In genomic region chr4:78293348-78293747, GRCh38 we compare ENCODE assay signal across 16 cellular contexts.
DNase-seq lines count a peak whose midpoint lies in the region; TF ChIP-seq lines count a peak whose summit lies in the region.
"Had no signal": no experiment of that assay in that cellular context is flagged by ENCODE, and none has a peak within 500 bp of the region (broad histone marks: within the 10 kb centered on the region; RNA-seq: fewer than 3 reads in every experiment).

No MANE protein-coding gene starts in this region.

- H3K9me3 Mint-ChIP-seq in MCF 10A (ENCODE audit: unreplicated experiment) = no peaks in the 10 kb centered on the region

- H3K9me3 ChIP-seq in breast epithelium (no peaks in the 10 kb centered on the region), smooth muscle cell (replicated peaks; ENCODE audit: low read depth) (no peaks in the 10 kb centered on the region), HAP-1 (no peaks in the 10 kb centered on the region), tibial nerve (no peaks in the 10 kb centered on the region)
- H3K9me3 ChIP-seq: ascending aorta, upper lobe of right lung had no signal

- H3K79me2 ChIP-seq in smooth muscle cell (ENCODE audit: low read depth) = no peaks in the 10 kb centered on the region

- peak overlapping the region; percentile 69 for H3K4me2 ChIP-seq in smooth muscle cell

- no peak overlapping the region for H3K4me3 Mint-ChIP-seq in MCF 10A (ENCODE audit: unreplicated experiment)

- no peaks in the 10 kb centered on the region for H3F3A ChIP-seq in smooth muscle cell (ENCODE audit: low read depth)

- CTCF ChIA-PET in MCF 10A (lab: Yijun Ruan, JAX) = no interaction called here

- no peaks in the 10 kb centered on the region for H3K27me3 Mint-ChIP-seq in MCF 10A (ENCODE audit: insufficient read depth, unreplicated experiment)

- H3K4me1 ChIP-seq in breast epithelium = no peaks in the 10 kb centered on the region
- H3K4me1 ChIP-seq in smooth muscle cell (ENCODE audit: low read depth) = peaks cover 14% of the 10 kb centered on the region
- no peaks in the 10 kb centered on the region for H3K4me1 ChIP-seq in HAP-1
- peaks cover 0 to 19% (median 0%) of the 10 kb centered on the region in 4 donors for H3K4me1 ChIP-seq in tibial nerve
- H3K4me1 ChIP-seq: ascending aorta had no signal

- H3K4me1 Mint-ChIP-seq in MCF 10A (ENCODE audit: insufficient read depth, unreplicated experiment) = peaks cover 25% of the 10 kb centered on the region

- DNase-seq in breast epithelium (ENCODE audit: low spot score in 2 of 2) (no peak), MCF 10A (ENCODE audit: unreplicated experiment) (no peak), astrocyte of the cerebellum (ENCODE audit: low read depth) (peak; percentile 61), foreskin fibroblast (peak; percentile 33 to 66), smooth muscle cell (lab: John Stamatoyannopoulos, UW; ENCODE audit: unreplicated experiment) (no peak), NCI-H524 treated with DMSO at 0.1 percent for 48 hours (lab: John Stamatoyannopoulos, UW) (no peak), HAP-1 (ENCODE audit: low spot score in 2 of 2) (no peak), tibial nerve (ENCODE audit: low spot score in 2 of 2) (no peak)
- DNase-seq: NCI-H1930; NCI-H510A treated with DMSO at 0.1 percent for 48 hours; posterior cingulate gyrus; SIG-M5; stimulated activated naive CD8-positive, alpha-beta T cell treated with anti-CD3 and anti-CD28 coated beads, Interleukin-15, Interleukin-2, amounts not matched to agents 100 U/mL and 50 U/mL, for 24 hours; upper lobe of right lung had no signal

- WGBS in smooth muscle cell (ENCODE audit: low lambda C conversion rate) = 73% methylated on average over 1 of the region's 1 CpG
- WGBS in tibial nerve, 2 donors = 41 to 46% methylated on average over 1 of the region's 1 CpG

- intact Hi-C loops in breast epithelium (cut with DNase I; ENCODE audit: low total_unique reads) = no loop called here
- intact Hi-C loops in MCF 10A (cut with micrococcal nuclease) = no loop called here

- no peaks in the 10 kb centered on the region for H4K20me1 ChIP-seq in smooth muscle cell (ENCODE audit: low read depth)

- H3K36me3 Mint-ChIP-seq in MCF 10A (ENCODE audit: insufficient read depth, unreplicated experiment) = no peaks in the 10 kb centered on the region

- H2AFZ ChIP-seq in smooth muscle cell (ENCODE audit: low read depth) = no peak overlapping the region

- POLR2A ChIA-PET in MCF 10A (lab: Yijun Ruan, JAX) = no interaction called here

- no TSS peak for BruUV-seq in MCF 10A (replicated peaks; lab: Mats Ljungman, UMichigan)

- no peak overlapping the region for H3K27ac Mint-ChIP-seq in MCF 10A (ENCODE audit: low read depth, unreplicated experiment)

- no peak for TF ChIP-seq POLR2A in breast epithelium (IDR thresholded peaks at IDR 0.05)
- TF ChIP-seq POLR2A in tibial nerve (IDR thresholded peaks at IDR 0.05) = no peak

- no peak for TF ChIP-seq EP300 in tibial nerve (IDR thresholded peaks at IDR 0.05)

- no peaks in the 10 kb centered on the region for H3K27me3 ChIP-seq in breast epithelium
- no peaks in the 10 kb centered on the region for H3K27me3 ChIP-seq in smooth muscle cell (ENCODE audit: low read depth)
- H3K27me3 ChIP-seq in HAP-1 (ENCODE audit: low read depth) = no peaks in the 10 kb centered on the region
- no peaks in the 10 kb centered on the region for H3K27me3 ChIP-seq in tibial nerve
- H3K27me3 ChIP-seq: ascending aorta, upper lobe of right lung had no signal

- TF ChIP-seq CTCF in breast epithelium (IDR thresholded peaks at IDR 0.05) (no peak), MCF 10A (IDR thresholded peaks at IDR 0.05; ENCODE audit: unreplicated experiment) (no peak), astrocyte of the cerebellum (IDR thresholded peaks at IDR 0.05; ENCODE audit: low read depth, low read length, missing control alignments) (no peak), foreskin fibroblast (IDR thresholded peaks at IDR 0.05; ENCODE audit: low read depth, low read length) (no peak), smooth muscle cell (IDR thresholded peaks at IDR 0.05; ENCODE audit: borderline replicate concordance, insufficient read depth, poor library complexity, severe bottlenecking) (no peak), tibial nerve (IDR thresholded peaks at IDR 0.05) (no peak)

- H3K36me3 ChIP-seq in breast epithelium = no peaks in the 10 kb centered on the region
- no peaks in the 10 kb centered on the region for H3K36me3 ChIP-seq in smooth muscle cell (ENCODE audit: low read depth)
- no peaks in the 10 kb centered on the region for H3K36me3 ChIP-seq in HAP-1 (replicated peaks)
- no peaks in the 10 kb centered on the region for H3K36me3 ChIP-seq in tibial nerve
- H3K36me3 ChIP-seq: ascending aorta, upper lobe of right lung had no signal

- no peak overlapping the region for H3K9ac ChIP-seq in smooth muscle cell (ENCODE audit: low read depth)

- in situ Hi-C loops in astrocyte of the cerebellum (cut with HindIII; ENCODE audit: low sequenced_read_pairs) (no loop called here), HAP-1 (cut with MboI; ENCODE audit: low sequenced_read_pairs) (no loop called here)

- H3K27ac ChIP-seq in breast epithelium = peak overlapping the region; percentile 34 to 61
- H3K27ac ChIP-seq in smooth muscle cell (ENCODE audit: low read depth) = peak overlapping the region; percentile 15
- H3K27ac ChIP-seq in tibial nerve = no peak overlapping the region
- H3K27ac ChIP-seq: 22Rv1, ascending aorta had no signal

- H3K4me3 ChIP-seq in breast epithelium (no peak overlapping the region), astrocyte of the cerebellum (ENCODE audit: low read depth, low read length) (no peak overlapping the region), foreskin fibroblast (ENCODE audit: low read depth in 1 of 2, low read length in 2 of 2) (no peak overlapping the region), smooth muscle cell (no peak overlapping the region), HAP-1 (no peak overlapping the region), tibial nerve (no peak overlapping the region)
- H3K4me3 ChIP-seq: ascending aorta, upper lobe of right lung had no signal

Comparison
In these comparisons a context has a peak if more than half of its experiments do, and no peak if none do; other contexts are left out.
1. DNase-seq: peak in astrocyte of the cerebellum (single experiment) and foreskin fibroblast (2 of 2); none in breast epithelium (0 of 2), MCF 10A (single experiment), smooth muscle cell (single experiment), NCI-H524 treated with DMSO at 0.1 percent for 48 hours (single experiment), HAP-1 (0 of 2) and tibial nerve (0 of 2).
2. H3K27ac ChIP-seq: peak in breast epithelium (2 of 2) and smooth muscle cell (single experiment); none in tibial nerve (0 of 4).